Comparison of ENCODE assay signal across 1 cellular context in genomic region chr20:43681991-43682410, GRCh38.
TF ChIP-seq lines count a peak whose summit lies in the region.

No MANE protein-coding gene starts in this region.

TF ChIP-seq in SK-N-SH, 30 proteins besides CTCF, POLR2A, EP300 and RAD21 (continued from another document):
- TF ChIP-seq PBX3 (IDR thresholded peaks at IDR 0.05) (no peak), GABPA (IDR thresholded peaks at IDR 0.05; ENCODE audit: low read depth) (no peak), YY1 (IDR thresholded peaks at IDR 0.05; ENCODE audit: low read depth) (no peak), TCF12 (IDR thresholded peaks at IDR 0.05) (no peak), MXI1 (IDR thresholded peaks at IDR 0.05; ENCODE audit: low read depth, low read length) (no peak), EZH2phosphoT487 (IDR thresholded peaks at IDR 0.05; ENCODE audit: borderline replicate concordance, low read depth) (no peak), JUND (IDR thresholded peaks at IDR 0.05) (no peak), POLR2AphosphoS5 (IDR thresholded peaks at IDR 0.05; ENCODE audit: low read depth, low read length) (no peak), FOXJ3 (CRISPR knock-in tag; IDR thresholded peaks at IDR 0.05) (no peak), TAF1 (IDR thresholded peaks at IDR 0.05; ENCODE audit: borderline replicate concordance, low read depth, low read length) (no peak), FOXM1 (IDR thresholded peaks at IDR 0.05; ENCODE audit: low read depth) (no peak)
